8 cellular contexts compared by ENCODE assay signal in genomic region chr10:127990846-127991542, GRCh38.
DNase-seq lines count a peak whose midpoint lies in the region; ATAC-seq, FAIRE-seq and TF ChIP-seq lines count a peak whose summit lies in the region.

No MANE protein-coding gene starts in this region.

- H3K27me3 ChIP-seq in endothelial cell of umbilical vein (ENCODE audit: control insufficient read depth in 2 of 2, insufficient read depth in 2 of 2, low read length in 2 of 2) (no peaks in the 10 kb centered on the region), spleen (replicated peaks in 1 of 7) (peaks cover 0 to 12% (median 0%) of the 10 kb centered on the region in 7 donors)

- H3K4me1 ChIP-seq in endothelial cell of umbilical vein (ENCODE audit: control insufficient read depth, extremely low read depth, insufficient read depth, low read length) (peaks cover 72% of the 10 kb centered on the region), spleen (peaks cover 9 to 63% (median 40%) of the 10 kb centered on the region in 6 donors)

- peak; percentile 97 for DNase-seq in endothelial cell of umbilical vein (ENCODE audit: low read depth, low spot score)
- no peak for DNase-seq in spleen
- DNase-seq in UCSD-AML1 (lab: John Stamatoyannopoulos, UW; ENCODE audit: unreplicated experiment), result no peak
- no peak for DNase-seq in DMS114 treated with DMSO at 0.1 percent for 48 hours (lab: John Stamatoyannopoulos, UW; ENCODE audit: unreplicated experiment)

- no peaks in the 10 kb centered on the region for H3K9me3 ChIP-seq in endothelial cell of umbilical vein (replicated peaks; ENCODE audit: control insufficient read depth, insufficient read depth, low read length)
- no peaks in the 10 kb centered on the region for H3K9me3 ChIP-seq in spleen

- TSS peak; percentile 42 for BruUV-seq in endothelial cell of umbilical vein (replicated peaks; lab: Mats Ljungman, UMichigan)

- H4K20me1 ChIP-seq in endothelial cell of umbilical vein (replicated peaks; ENCODE audit: control insufficient read depth, extremely low read depth, insufficient read depth, low read length), result no peaks in the 10 kb centered on the region

- H3K27ac ChIP-seq in VCaP (peak overlapping the region; percentile 61; the same call in 1 of the 2 replicates), endothelial cell of umbilical vein (ENCODE audit: insufficient read depth, low read depth, low read length) (peak overlapping the region; percentile 94), spleen (peak overlapping the region in 6 of 8 donors; percentile 1 to 73 (median 48))

- H3K36me3 ChIP-seq in endothelial cell of umbilical vein (ENCODE audit: control insufficient read depth in 2 of 2, extremely low read depth in 1 of 2, insufficient read depth in 2 of 2, low read length in 2 of 2) (peaks cover 0 to 10% of the 10 kb centered on the region in 2 experiments), spleen (no peaks in the 10 kb centered on the region)

- H3K79me2 ChIP-seq in endothelial cell of umbilical vein (ENCODE audit: control insufficient read depth, insufficient read depth, low read length), result peaks cover 73% of the 10 kb centered on the region

- TF ChIP-seq POLR2A in endothelial cell of umbilical vein (IDR thresholded peaks at IDR 0.05; ENCODE audit: low read depth, low read length) (peak; percentile 60), spleen (IDR thresholded peaks at IDR 0.05) (no peak)

- H2AFZ ChIP-seq in endothelial cell of umbilical vein (ENCODE audit: low read depth, low read length), result no peak overlapping the region

- WGBS in spleen, 5 donors, result 16 to 26% (median 17%) methylated on average over 15 of the region's 15 CpGs

- H3K4me3 ChIP-seq in endothelial cell of umbilical vein (replicated peaks in 1 of 3; ENCODE audit: insufficient read depth in 1 of 3, low read depth in 1 of 3, low read length in 3 of 3), result peak overlapping the region in 1 of 3 experiments; percentile 83
- peak overlapping the region in 2 of 8 donors; percentile 8 to 43 for H3K4me3 ChIP-seq in spleen

- intact Hi-C loops in endothelial cell of umbilical vein (cut with micrococcal nuclease) (loop anchor here (1.0 to 5.0 kb wide), 6 partner anchors 9 to 1316 kb away; partner anchors contain the start of gene PTPRE), spleen (cut with DNase I; ENCODE audit: low total_unique reads) (no loop called here)

- H3K9me1 ChIP-seq in endothelial cell of umbilical vein (replicated peaks; ENCODE audit: control insufficient read depth, extremely low read depth, insufficient read depth, low read length), result no peaks in the 10 kb centered on the region

- H3K9ac ChIP-seq in endothelial cell of umbilical vein (replicated peaks; ENCODE audit: extremely low read depth, insufficient read depth, low read length), result peak overlapping the region; percentile 90

- POLR2A ChIA-PET in endothelial cell of umbilical vein (lab: Charles Lee), result interaction anchor here (0.6 to 1.0 kb wide), 4 partner anchors 10 to 84 kb away, joined by 3 to 5 read pairs (median 3); partner anchors contain the start of gene PTPRE

- no peak for TF ChIP-seq CTCF in VCaP (conservative IDR thresholded peaks at IDR 0.05)
- no peak for TF ChIP-seq CTCF in endothelial cell of umbilical vein (IDR thresholded peaks at IDR 0.05; ENCODE audit: extremely low read depth in 1 of 2, insufficient read depth in 1 of 2, low read depth in 1 of 2, low read length in 2 of 2)
- TF ChIP-seq CTCF in spleen (IDR thresholded peaks at IDR 0.05 in 8 of 11, conservative IDR thresholded peaks at IDR 0.05 in 3 of 11), result no peak

- peak overlapping the region; percentile 93 for H3K4me2 ChIP-seq in endothelial cell of umbilical vein (ENCODE audit: insufficient read depth, low read length)

- FAIRE-seq in endothelial cell of umbilical vein (lab: Jason Lieb, UNC), result peak; percentile 93

- CTCF ChIA-PET in endothelial cell of umbilical vein (lab: Charles Lee), result interaction anchor here (0.7 to 7.7 kb wide), 13 partner anchors 9 to 84 kb away, joined by 3 to 73 read pairs (median 4); partner anchors contain the start of gene PTPRE

- ATAC-seq in GM18511 (IDR thresholded peaks at IDR 0.05; ENCODE audit: unreplicated experiment) (peak; percentile 57), GM19023 (IDR thresholded peaks at IDR 0.05; ENCODE audit: unreplicated experiment) (no peak), HG02884 (IDR thresholded peaks at IDR 0.05; ENCODE audit: unreplicated experiment) (no peak)

- dilution Hi-C loops in endothelial cell of umbilical vein (cut with MboI; ENCODE audit: extremely low pct_ligation_motif_present, low sequenced_read_pairs), result no loop called here

TF ChIP-seq in endothelial cell of umbilical vein, 7 proteins besides CTCF, POLR2A, EP300 and RAD21:
- TF ChIP-seq, protein P1, sequence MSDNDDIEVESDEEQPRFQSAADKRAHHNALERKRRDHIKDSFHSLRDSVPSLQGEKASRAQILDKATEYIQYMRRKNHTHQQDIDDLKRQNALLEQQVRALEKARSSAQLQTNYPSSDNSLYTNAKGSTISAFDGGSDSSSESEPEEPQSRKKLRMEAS (IDR thresholded peaks at IDR 0.05; ENCODE audit: insufficient read depth, insufficient read length), result no peak
- TF ChIP-seq GATA2 (IDR thresholded peaks at IDR 0.05; ENCODE audit: insufficient read depth, insufficient read length, low read depth, low read length), result peak; percentile 34
- no peak for TF ChIP-seq EZH2 (IDR thresholded peaks at IDR 0.05; ENCODE audit: borderline replicate concordance, low read depth, low read length, severe bottlenecking)
- no peak for TF ChIP-seq MYC (IDR thresholded peaks at IDR 0.05; ENCODE audit: low read depth, low read length)
- peak; percentile 76 for TF ChIP-seq FOS (IDR thresholded peaks at IDR 0.05; ENCODE audit: borderline replicate concordance, insufficient read depth, low read length)
- peak; percentile 87 for TF ChIP-seq JUN (IDR thresholded peaks at IDR 0.05; ENCODE audit: borderline replicate concordance, insufficient read depth, insufficient read length, low read depth)
- TF ChIP-seq POLR2AphosphoS5 (IDR thresholded peaks at IDR 0.05; ENCODE audit: insufficient read depth, low read depth, low read length), result peak; percentile 30
